Comparison of ENCODE assay signal across 11 cellular contexts in the genomic region with DNA sequence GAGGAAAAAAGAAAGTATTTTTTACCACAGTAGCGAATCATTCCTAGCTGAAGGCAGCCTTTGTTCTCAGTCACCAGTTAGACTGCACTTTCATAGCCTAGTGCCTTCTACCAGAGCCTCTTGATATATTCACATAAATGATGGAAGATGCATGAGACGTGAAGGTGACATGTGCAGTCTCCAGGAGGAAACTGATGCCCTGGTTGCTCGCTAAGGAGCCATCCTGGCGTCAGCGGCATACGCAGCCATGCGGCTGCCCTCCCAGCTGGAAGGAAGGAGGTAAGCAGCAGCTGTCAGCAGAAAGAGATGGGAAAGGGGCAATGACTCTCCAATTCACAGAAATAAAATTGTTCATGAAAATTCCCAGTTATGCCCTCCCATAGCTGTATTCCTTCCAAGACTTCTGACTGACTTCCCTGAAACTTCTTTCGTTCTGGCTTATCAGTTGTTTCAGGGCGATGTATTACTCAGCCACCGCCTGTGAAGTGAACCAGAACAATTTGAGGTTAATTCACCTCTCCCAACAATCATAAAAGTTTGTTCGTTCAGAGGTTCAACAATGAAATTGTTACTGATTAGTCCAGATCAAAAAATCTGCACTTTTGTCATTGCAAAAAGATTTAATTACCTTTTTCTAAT.
DNase-seq lines count a peak whose midpoint lies in the region; FAIRE-seq and TF ChIP-seq lines count a peak whose summit lies in the region.
"Had no signal": no experiment of that assay in that cellular context is flagged by ENCODE, and none has a peak within 500 bp of the region (broad histone marks: within the 10 kb centered on the region; RNA-seq: fewer than 3 reads in every experiment).

No MANE protein-coding gene starts in this region.

- H3K4me3 ChIP-seq in muscle layer of duodenum (ENCODE audit: low read depth in 1 of 2, low read length in 2 of 2) (no peak overlapping the region), uterus (peak overlapping the region; percentile 34 to 39)
- H3K4me3 ChIP-seq: psoas muscle had no signal

- H3K36me3 ChIP-seq in muscle layer of duodenum (ENCODE audit: control insufficient read depth in 1 of 2, insufficient read depth in 2 of 2, low read length in 2 of 2) (no peaks in the 10 kb centered on the region), uterus (no peaks in the 10 kb centered on the region)

- no peak for FAIRE-seq in frontal cortex (lab: Jason Lieb, UNC)

- intact Hi-C loops in uterus (cut with DNase I; ENCODE audit: low total_unique reads), result no loop called here

- H3K9me3 ChIP-seq in muscle layer of duodenum (ENCODE audit: control insufficient read depth in 1 of 2, low read length in 2 of 2), result no peaks in the 10 kb centered on the region
- no peaks in the 10 kb centered on the region for H3K9me3 ChIP-seq in uterus
- H3K9me3 ChIP-seq: psoas muscle had no signal

- no peaks in the 10 kb centered on the region for H3K27me3 ChIP-seq in muscle layer of duodenum (ENCODE audit: low read depth, low read length)
- no peaks in the 10 kb centered on the region for H3K27me3 ChIP-seq in uterus

- no peak for TF ChIP-seq CTCF in uterus (IDR thresholded peaks at IDR 0.05)

- H3K27ac ChIP-seq in muscle layer of duodenum (ENCODE audit: low read length) (peak overlapping the region; percentile 7), uterus (peak overlapping the region; percentile 77 to 86)
- H3K27ac ChIP-seq: psoas muscle had no signal

- TF ChIP-seq POLR2A in uterus (IDR thresholded peaks at IDR 0.05), result no peak

- DNase-seq in NCI-H2171 treated with DMSO at 0.1 percent for 48 hours (lab: John Stamatoyannopoulos, UW) (peak; percentile 6), NCI-H2171 (lab: John Stamatoyannopoulos, UW) (no peak), dermis blood vessel endothelial cell (peak; percentile 16), uterus (no peak), frontal cortex (ENCODE audit: low spot score in 2 of 2) (no peak), putamen (ENCODE audit: low spot score) (no peak)
- DNase-seq in activated CD4-positive, alpha-beta T cell treated with anti-CD3 and anti-CD28 coated beads for 4 hours, result no peak
- DNase-seq: 8988T, NCI-H446 had no signal

- H3K4me1 ChIP-seq in muscle layer of duodenum (ENCODE audit: control insufficient read depth in 1 of 2, insufficient read depth in 2 of 2, low read length in 2 of 2), result peaks cover 3 to 25% of the 10 kb centered on the region in 2 donors
- H3K4me1 ChIP-seq in uterus, result peaks cover 0 to 6% of the 10 kb centered on the region in 2 donors
- H3K4me1 ChIP-seq: psoas muscle had no signal

Comparison
In these comparisons a context has a peak if more than half of its experiments do, and no peak if none do; other contexts are left out.
1. DNase-seq: peak in NCI-H2171 treated with DMSO at 0.1 percent for 48 hours (single experiment) and dermis blood vessel endothelial cell (single experiment); none in NCI-H2171 (single experiment), uterus (0 of 2), frontal cortex (0 of 2), putamen (single experiment) and activated CD4-positive, alpha-beta T cell treated with anti-CD3 and anti-CD28 coated beads for 4 hours (0 of 2).
2. H3K4me3 ChIP-seq: peak in uterus (2 of 2); none in muscle layer of duodenum (0 of 2).